12 cellular contexts compared by ENCODE assay signal in genomic region chr14:91378945-91379932, GRCh38. TPM values are rescaled to one million over a fixed set of nuclear protein-coding genes. Genes with fewer than 3 reads are reported as not detected.
DNase-seq lines count a peak whose midpoint lies in the region; ATAC-seq and TF ChIP-seq lines count a peak whose summit lies in the region.
"Had no signal": no experiment of that assay in that cellular context is flagged by ENCODE, and none has a peak within 500 bp of the region (broad histone marks: within the 10 kb centered on the region; RNA-seq: fewer than 3 reads in every experiment).

No MANE protein-coding gene starts in this region.

- peaks cover 75% of the 10 kb centered on the region for H3K79me2 ChIP-seq in OCI-LY1 (ENCODE audit: insufficient read depth, low read length)

- H3K36me3 Mint-ChIP-seq in activated CD4-positive, alpha-beta T cell treated with anti-CD3 and anti-CD28 coated beads, Interleukin-2, amount 10 ng/mL, durations not matched to agents 24 days and 14 days (ENCODE audit: low read depth) = peaks cover 29% of the 10 kb centered on the region
- no peaks in the 10 kb centered on the region for H3K36me3 Mint-ChIP-seq in brain

- DNase-seq in activated CD4-positive, alpha-beta T cell treated with anti-CD3 and anti-CD28 coated beads, Interleukin-2, amount 10 ng/mL, durations not matched to agents 24 days and 14 days = no peak
- DNase-seq in activated CD4-positive, alpha-beta T cell treated with anti-CD3 and anti-CD28 coated beads, Interleukin-2, amount 50 U/mL, for 4 hours = no peak
- DNase-seq in cortex of kidney (lab: John Stamatoyannopoulos, UW) = no peak
- DNase-seq: effector CD8-positive, alpha-beta T cell; EL; stomach had no signal

- H3K36me3 ChIP-seq in OCI-LY1 (ENCODE audit: insufficient read depth, low read length) = peaks cover 22% of the 10 kb centered on the region; the same call in 1 of the 2 replicates
- H3K36me3 ChIP-seq in rectal smooth muscle tissue (ENCODE audit: control insufficient read depth, insufficient read depth, low read length) = no peaks in the 10 kb centered on the region
- H3K36me3 ChIP-seq: left lung, stomach had no signal

- H3K9ac ChIP-seq in OCI-LY1 (ENCODE audit: low read length) = no peak overlapping the region; the same call in 1 of the 2 replicates
- no peak overlapping the region for H3K9ac ChIP-seq in rectal smooth muscle tissue (ENCODE audit: low read length)

- H3F3A ChIP-seq in OCI-LY1 (ENCODE audit: insufficient read depth, low read length) = no peaks in the 10 kb centered on the region; the same call in 1 of the 2 replicates

- H2AFZ ChIP-seq in OCI-LY1 (ENCODE audit: low read length) = no peak overlapping the region

- H3K9me2 ChIP-seq in OCI-LY1 (ENCODE audit: low read depth, low read length) = no peaks in the 10 kb centered on the region

- no peaks in the 10 kb centered on the region for H3K9me3 Mint-ChIP-seq in activated CD4-positive, alpha-beta T cell treated with anti-CD3 and anti-CD28 coated beads, Interleukin-2, amount 10 ng/mL, durations not matched to agents 24 days and 14 days
- no peaks in the 10 kb centered on the region for H3K9me3 Mint-ChIP-seq in brain

- no peaks in the 10 kb centered on the region for H3K27me3 ChIP-seq in OCI-LY1 (ENCODE audit: insufficient read depth, low read length)
- no peaks in the 10 kb centered on the region for H3K27me3 ChIP-seq in rectal smooth muscle tissue (ENCODE audit: control insufficient read depth, insufficient read depth, low read length)
- H3K27me3 ChIP-seq: left lung, stomach had no signal

- peak overlapping the region; percentile 75; the same call in 1 of the 2 replicates for H3K4me2 ChIP-seq in OCI-LY1 (ENCODE audit: low read length)

- intact Hi-C loops in activated CD4-positive, alpha-beta T cell treated with anti-CD3 and anti-CD28 coated beads, Interleukin-2, amount 10 ng/mL, durations not matched to agents 24 days and 14 days (cut with micrococcal nuclease) = no loop called here

- no peaks in the 10 kb centered on the region for H3K27me3 Mint-ChIP-seq in activated CD4-positive, alpha-beta T cell treated with anti-CD3 and anti-CD28 coated beads, Interleukin-2, amount 10 ng/mL, durations not matched to agents 24 days and 14 days
- no peaks in the 10 kb centered on the region for H3K27me3 Mint-ChIP-seq in brain

- H3K4me3 ChIP-seq in OCI-LY1 (ENCODE audit: low read depth, low read length, poor library complexity, severe bottlenecking) (no peak overlapping the region), rectal smooth muscle tissue (ENCODE audit: low read length) (no peak overlapping the region)
- H3K4me3 ChIP-seq: left lung, stomach had no signal

- ATAC-seq in GM18907 (IDR thresholded peaks at IDR 0.05; ENCODE audit: unreplicated experiment) = no peak
- no peak for ATAC-seq in HG02884 (IDR thresholded peaks at IDR 0.05; ENCODE audit: unreplicated experiment)
- ATAC-seq: left lung had no signal

- H3K9me3 ChIP-seq in OCI-LY1 (ENCODE audit: low read length) = no peaks in the 10 kb centered on the region
- H3K9me3 ChIP-seq: left lung, stomach had no signal

- no peak overlapping the region for H3K4me3 Mint-ChIP-seq in activated CD4-positive, alpha-beta T cell treated with anti-CD3 and anti-CD28 coated beads, Interleukin-2, amount 10 ng/mL, durations not matched to agents 24 days and 14 days
- H3K4me3 Mint-ChIP-seq in brain = no peak overlapping the region

- H3K27ac ChIP-seq in OCI-LY1 (ENCODE audit: low read depth, low read length, poor library complexity, severe bottlenecking) = peak overlapping the region; percentile 99
- H3K27ac ChIP-seq in rectal smooth muscle tissue (ENCODE audit: low read depth, low read length) = peak overlapping the region; percentile 18

- peak overlapping the region; percentile 46 for H3K27ac Mint-ChIP-seq in activated CD4-positive, alpha-beta T cell treated with anti-CD3 and anti-CD28 coated beads, Interleukin-2, amount 10 ng/mL, durations not matched to agents 24 days and 14 days
- peak overlapping the region; percentile 39 to 96 (median 93) for H3K27ac Mint-ChIP-seq in brain

- peaks cover 100% of the 10 kb centered on the region for H3K4me1 ChIP-seq in OCI-LY1 (ENCODE audit: insufficient read depth, low read length, severe bottlenecking)
- H3K4me1 ChIP-seq in rectal smooth muscle tissue (ENCODE audit: control insufficient read depth, insufficient read depth, low read length) = peaks cover 7% of the 10 kb centered on the region

- peaks cover 86% of the 10 kb centered on the region for H3K4me1 Mint-ChIP-seq in activated CD4-positive, alpha-beta T cell treated with anti-CD3 and anti-CD28 coated beads, Interleukin-2, amount 10 ng/mL, durations not matched to agents 24 days and 14 days
- peaks cover 96% of the 10 kb centered on the region for H3K4me1 Mint-ChIP-seq in brain

- TF ChIP-seq CTCF in OCI-LY1 (IDR thresholded peaks at IDR 0.05; ENCODE audit: low read length) (no peak), brain (conservative IDR thresholded peaks at IDR 0.05) (no peak)

- no peaks in the 10 kb centered on the region for H4K20me1 ChIP-seq in OCI-LY1 (ENCODE audit: insufficient read depth, low read length)

RNA-seq across cellular contexts. Expression of gene CCDC88C, which starts 38.4 kb away (rescaled TPM):
- 79.7 and 89.9 TPM in 2 replicates for total RNA-seq in activated CD4-positive, alpha-beta T cell treated with anti-CD3 and anti-CD28 coated beads, Interleukin-2, amount 10 ng/mL, durations not matched to agents 24 days and 14 days
- 40.2 TPM for polyA plus RNA-seq in brain (ENCODE audit: insufficient read depth, low read depth, low replicate concordance)
